Comparison of ENCODE assay signal across 22 cellular contexts in genomic region chr2:15043336-15044058, GRCh38.
DNase-seq lines count a peak whose midpoint lies in the region; ATAC-seq and TF ChIP-seq lines count a peak whose summit lies in the region.
"Had no signal": no experiment of that assay in that cellular context is flagged by ENCODE, and none has a peak within 500 bp of the region (broad histone marks: within the 10 kb centered on the region; RNA-seq: fewer than 3 reads in every experiment).

No MANE protein-coding gene starts in this region.

- CTCF ChIA-PET in WTC11 (lab: Charles Lee) = interaction anchor here (2.1 kb wide), 1 partner anchor 15 kb away, joined by 7 read pairs; no protein-coding TSS in a partner anchor

- TF ChIP-seq POLR2A in stomach (IDR thresholded peaks at IDR 0.05) = no peak

- H3K4me2 ChIP-seq in mesendoderm (ENCODE audit: low read length) = no peak overlapping the region

- no peaks in the 10 kb centered on the region for H3K79me1 ChIP-seq in mesendoderm (ENCODE audit: low read length)

- H3K9ac ChIP-seq in mesendoderm (ENCODE audit: low read length) = no peak overlapping the region

- H3K36me3 ChIP-seq in mesendoderm (ENCODE audit: control insufficient read depth, insufficient read depth, low read length) (no peaks in the 10 kb centered on the region), stomach (no peaks in the 10 kb centered on the region)
- H3K36me3 ChIP-seq: adrenal gland, cardiac muscle cell, upper lobe of left lung had no signal

- TF ChIP-seq CTCF in WTC11 (IDR thresholded peaks at IDR 0.05) (no peak), stomach (IDR thresholded peaks at IDR 0.05) (no peak)

- peaks cover 36% of the 10 kb centered on the region for H3K4me1 Mint-ChIP-seq in WTC11
- H3K4me1 Mint-ChIP-seq in activated naive CD8-positive, alpha-beta T cell treated with anti-CD3 and anti-CD28 coated beads, Interleukin-2, amount 50 U/mL, for 24 hours = peaks cover 7% of the 10 kb centered on the region
- H3K4me1 Mint-ChIP-seq in naive thymus-derived CD8-positive, alpha-beta T cell = no peaks in the 10 kb centered on the region
- H3K4me1 Mint-ChIP-seq: naive B cell, T-cell had no signal

- no peak overlapping the region for H2BK5ac ChIP-seq in mesendoderm (ENCODE audit: low read length)

- intact Hi-C loops in stomach (cut with DNase I; ENCODE audit: low total_unique reads) = no loop called here

- no peak overlapping the region for H4K5ac ChIP-seq in mesendoderm (ENCODE audit: low read length)

- no peak overlapping the region for H3K4me3 Mint-ChIP-seq in WTC11
- no peak overlapping the region for H3K4me3 Mint-ChIP-seq in activated naive CD8-positive, alpha-beta T cell treated with anti-CD3 and anti-CD28 coated beads, Interleukin-2, amount 50 U/mL, for 24 hours
- no peak overlapping the region for H3K4me3 Mint-ChIP-seq in naive thymus-derived CD8-positive, alpha-beta T cell
- H3K4me3 Mint-ChIP-seq: T-cell had no signal

- POLR2A ChIA-PET in WTC11 (lab: Charles Lee) = no interaction called here
- POLR2A ChIA-PET in naive thymus-derived CD8-positive, alpha-beta T cell (lab: Charles Lee) = no interaction called here

- H3K9me3 Mint-ChIP-seq in WTC11 = no peaks in the 10 kb centered on the region
- no peaks in the 10 kb centered on the region for H3K9me3 Mint-ChIP-seq in activated naive CD8-positive, alpha-beta T cell treated with anti-CD3 and anti-CD28 coated beads, Interleukin-2, amount 50 U/mL, for 24 hours
- H3K9me3 Mint-ChIP-seq in naive thymus-derived CD8-positive, alpha-beta T cell = no peaks in the 10 kb centered on the region
- H3K9me3 Mint-ChIP-seq: naive B cell, T-cell had no signal

- WGBS in mesendoderm (ENCODE audit: extremely low coverage, insufficient coverage, low lambda C conversion rate) = no CpG with 5 or more reads among the region's 4 CpGs
- WGBS in stomach, 5 donors = 47 to 55% (median 51%) methylated on average over 4 of the region's 4 CpGs

- H3K56ac ChIP-seq in mesendoderm (ENCODE audit: low read length) = peak overlapping the region; percentile 31

- H3K27me3 Mint-ChIP-seq in WTC11 (ENCODE audit: low read depth) = no peaks in the 10 kb centered on the region
- peaks cover 6% of the 10 kb centered on the region for H3K27me3 Mint-ChIP-seq in activated naive CD8-positive, alpha-beta T cell treated with anti-CD3 and anti-CD28 coated beads, Interleukin-2, amount 50 U/mL, for 24 hours
- H3K27me3 Mint-ChIP-seq in naive thymus-derived CD8-positive, alpha-beta T cell = peaks cover 0 to 21% (median 3%) of the 10 kb centered on the region in 5 donors

- H2BK120ac ChIP-seq in mesendoderm (ENCODE audit: low read depth, low read length) = no peak overlapping the region

- H3K4me3 ChIP-seq in mesendoderm (ENCODE audit: low read length) = no peak overlapping the region
- no peak overlapping the region for H3K4me3 ChIP-seq in stomach
- H3K4me3 ChIP-seq: adrenal gland, cardiac muscle cell, upper lobe of left lung had no signal

- no peak overlapping the region for H3K27ac ChIP-seq in mesendoderm (ENCODE audit: low read depth, low read length)
- H3K27ac ChIP-seq in stomach = peak overlapping the region in 4 of 5 donors; percentile 52 to 78 (median 62)
- H3K27ac ChIP-seq: adrenal gland, cardiac muscle cell, upper lobe of left lung had no signal

- no peak overlapping the region for H2BK15ac ChIP-seq in mesendoderm (replicated peaks; ENCODE audit: low read depth)

- no peaks in the 10 kb centered on the region for H3K9me3 ChIP-seq in stomach
- H3K9me3 ChIP-seq: adrenal gland, upper lobe of left lung had no signal

- H3K27me3 ChIP-seq in mesendoderm (ENCODE audit: insufficient read depth, low read length, poor library complexity) = no peaks in the 10 kb centered on the region
- H3K27me3 ChIP-seq in stomach = no peaks in the 10 kb centered on the region
- H3K27me3 ChIP-seq: adrenal gland, cardiac muscle cell, upper lobe of left lung had no signal

- H3K27ac Mint-ChIP-seq in WTC11 = peak overlapping the region; percentile 2; the same call in 1 of the 2 replicates
- no peak overlapping the region for H3K27ac Mint-ChIP-seq in activated naive CD8-positive, alpha-beta T cell treated with anti-CD3 and anti-CD28 coated beads, Interleukin-2, amount 50 U/mL, for 24 hours
- H3K27ac Mint-ChIP-seq in naive thymus-derived CD8-positive, alpha-beta T cell = no peak overlapping the region
- H3K27ac Mint-ChIP-seq: naive B cell, T-cell had no signal

- no peak overlapping the region for H3K4ac ChIP-seq in mesendoderm (ENCODE audit: low read depth, low read length)

- H2AK5ac ChIP-seq in mesendoderm (ENCODE audit: low read length) = no peak overlapping the region

- H3K4me1 ChIP-seq in mesendoderm (ENCODE audit: control insufficient read depth, low read depth, low read length) (peaks cover 4% of the 10 kb centered on the region), stomach (peaks cover 0 to 28% (median 7%) of the 10 kb centered on the region in 4 donors)
- H3K4me1 ChIP-seq: adrenal gland, upper lobe of left lung had no signal

- DNase-seq in M059J (ENCODE audit: low read depth) = peak; percentile 2
- no peak for DNase-seq in WTC11 (ENCODE audit: low spot score)
- DNase-seq in mesendoderm = peak; percentile 16
- DNase-seq in stomach = no peak
- no peak for DNase-seq in NAMALWA (ENCODE audit: low spot score)
- DNase-seq in activated naive CD8-positive, alpha-beta T cell treated with anti-CD3 and anti-CD28 coated beads, Interleukin-2, amount 50 U/mL, for 24 hours = no peak
- no peak for DNase-seq in naive thymus-derived CD8-positive, alpha-beta T cell
- DNase-seq: activated CD4-positive, alpha-beta T cell treated with anti-CD3 and anti-CD28 coated beads, Interleukin-2, amount 50 U/mL, for 4 hours; activated CD8-positive, alpha-beta memory T cell treated with anti-CD3 and anti-CD28 coated beads, Interleukin-2, amount 50 U/mL, for 48 hours; activated effector memory CD4-positive, alpha-beta T cell treated with Interleukin-2 at 50 U/mL for 16 hours; dermis blood vessel endothelial cell; DND-41; Kasumi-1; kidney; naive B cell; NCI-H1417; SIG-M5; stimulated activated naive CD8-positive, alpha-beta T cell treated with anti-CD3 and anti-CD28 coated beads, Interleukin-15, Interleukin-2, amounts not matched to agents 100 U/mL and 50 U/mL, for 24 hours; T-cell; upper lobe of left lung had no signal

- no peak for TF ChIP-seq EP300 in stomach (IDR thresholded peaks at IDR 0.05)

- no peak overlapping the region for H3K23ac ChIP-seq in mesendoderm (ENCODE audit: low read length)

- no peaks in the 10 kb centered on the region for H3K79me2 ChIP-seq in mesendoderm (ENCODE audit: control insufficient read depth, insufficient read depth, low read length)

- H4K8ac ChIP-seq in mesendoderm (ENCODE audit: low read depth, low read length) = no peak overlapping the region

- peak; percentile 14 for ATAC-seq in WTC11
- ATAC-seq in activated naive CD8-positive, alpha-beta T cell treated with anti-CD3 and anti-CD28 coated beads, Interleukin-2, amount 50 U/mL, for 24 hours = no peak
- ATAC-seq in naive thymus-derived CD8-positive, alpha-beta T cell = no peak
- ATAC-seq: stimulated activated naive CD8-positive, alpha-beta T cell treated with anti-CD3 and anti-CD28 coated beads, Interleukin-15, Interleukin-2, amounts not matched to agents 100 U/mL and 50 U/mL, for 24 hours; T-cell had no signal

- no peak overlapping the region for H3K18ac ChIP-seq in mesendoderm (ENCODE audit: low read length)

- no peaks in the 10 kb centered on the region for H3K36me3 Mint-ChIP-seq in WTC11
- H3K36me3 Mint-ChIP-seq in activated naive CD8-positive, alpha-beta T cell treated with anti-CD3 and anti-CD28 coated beads, Interleukin-2, amount 50 U/mL, for 24 hours (ENCODE audit: low read depth) = no peaks in the 10 kb centered on the region
- H3K36me3 Mint-ChIP-seq in naive thymus-derived CD8-positive, alpha-beta T cell = no peaks in the 10 kb centered on the region
- H3K36me3 Mint-ChIP-seq: naive B cell, T-cell had no signal

TF ChIP-seq in WTC11, 78 proteins besides CTCF, POLR2A, EP300 and RAD21:
- TF ChIP-seq ZNF425 (CRISPR knock-in tag; conservative IDR thresholded peaks at IDR 0.05) = no peak
- TF ChIP-seq ATF2 (CRISPR knock-in tag; IDR thresholded peaks at IDR 0.05; ENCODE audit: borderline replicate concordance, low read depth) = no peak
- no peak for TF ChIP-seq SOX15 (CRISPR knock-in tag; IDR thresholded peaks at IDR 0.05)

Comparison
In these comparisons a context has a peak if more than half of its experiments do, and no peak if none do; other contexts are left out.
1. DNase-seq: peak in M059J (single experiment) and mesendoderm (single experiment); none in WTC11 (single experiment), stomach (single experiment), NAMALWA (single experiment), activated naive CD8-positive, alpha-beta T cell treated with anti-CD3 and anti-CD28 coated beads, Interleukin-2, amount 50 U/mL, for 24 hours (single experiment) and naive thymus-derived CD8-positive, alpha-beta T cell (0 of 10).